1 cellular context compared by ENCODE assay signal in genomic region chr12:50112456-50113218, GRCh38.
TF ChIP-seq lines count a peak whose summit lies in the region.

No MANE protein-coding gene starts in this region.

TF ChIP-seq in HepG2, 621 proteins besides CTCF, POLR2A, EP300 and RAD21 (continues in another document):
- TF ChIP-seq BRF2 (CRISPR knock-in tag; IDR thresholded peaks at IDR 0.05) (0 out of 2 replicates have a peak, but pooled peaks have one; percentile 8), KMT2B (CRISPR knock-in tag; IDR thresholded peaks at IDR 0.05) (0 out of 2 replicates have a peak, but pooled peaks have one; percentile 5), IRX3 (CRISPR knock-in tag; IDR thresholded peaks at IDR 0.05; ENCODE audit: borderline replicate concordance, low read depth) (no peak), UBTF (CRISPR knock-in tag; IDR thresholded peaks at IDR 0.05) (peak; percentile 77), STAG1 (CRISPR knock-in tag; IDR thresholded peaks at IDR 0.05) (peak; percentile 33), KDM2A (CRISPR knock-in tag; IDR thresholded peaks at IDR 0.05; ENCODE audit: borderline replicate concordance, low read depth) (no peak), ZNF839 (CRISPR knock-in tag; IDR thresholded peaks at IDR 0.05; ENCODE audit: borderline replicate concordance) (0 out of 2 replicates have a peak, but pooled peaks have one; percentile 2), HES4 (CRISPR knock-in tag; IDR thresholded peaks at IDR 0.05; ENCODE audit: borderline replicate concordance) (0 out of 2 replicates have a peak, but pooled peaks have one; percentile 68), ZNF251 (CRISPR knock-in tag; IDR thresholded peaks at IDR 0.05) (0 out of 2 replicates have a peak, but pooled peaks have one; percentile 41), ZNF12 (CRISPR knock-in tag; IDR thresholded peaks at IDR 0.05) (0 out of 2 replicates have a peak, but pooled peaks have one; percentile 9), ZFYVE20 (CRISPR knock-in tag; IDR thresholded peaks at IDR 0.05; ENCODE audit: borderline replicate concordance, low read depth) (0 out of 2 replicates have a peak, but pooled peaks have one; percentile 3), ZSCAN25 (CRISPR knock-in tag; IDR thresholded peaks at IDR 0.05) (0 out of 2 replicates have a peak, but pooled peaks have one; percentile 49), ZNF556 (CRISPR knock-in tag; IDR thresholded peaks at IDR 0.05; ENCODE audit: borderline replicate concordance) (0 out of 2 replicates have a peak, but pooled peaks have one; percentile 43), SRF (IDR thresholded peaks at IDR 0.05; ENCODE audit: low read depth, low read length) (no peak), HNF4A (CRISPR knock-in tag; IDR thresholded peaks at IDR 0.05) (0 out of 2 replicates have a peak, but pooled peaks have one; percentile 20), FOXO1 (CRISPR knock-in tag; IDR thresholded peaks at IDR 0.05) (no peak), IKZF4 (CRISPR knock-in tag; IDR thresholded peaks at IDR 0.05; ENCODE audit: borderline replicate concordance, low read depth, not compliant biosample characterization) (peak; percentile 5), ZNF800 (CRISPR knock-in tag; IDR thresholded peaks at IDR 0.05) (0 out of 2 replicates have a peak, but pooled peaks have one; percentile 54), ZNF20 (CRISPR knock-in tag; IDR thresholded peaks at IDR 0.05) (0 out of 2 replicates have a peak, but pooled peaks have one; percentile 24), ZNF34 (CRISPR knock-in tag; IDR thresholded peaks at IDR 0.05; ENCODE audit: borderline replicate concordance) (0 out of 2 replicates have a peak, but pooled peaks have one; percentile 74), ARID2 (CRISPR knock-in tag; IDR thresholded peaks at IDR 0.05; ENCODE audit: borderline replicate concordance) (0 out of 2 replicates have a peak, but pooled peaks have one; percentile 68), KAT7 (CRISPR knock-in tag; IDR thresholded peaks at IDR 0.05; ENCODE audit: borderline replicate concordance) (peak; percentile 61; the same call in 1 of the 2 replicates), ZNF501 (CRISPR knock-in tag; IDR thresholded peaks at IDR 0.05) (peak; percentile 56; the same call in 1 of the 2 replicates), ZNF704 (CRISPR knock-in tag; IDR thresholded peaks at IDR 0.05; ENCODE audit: borderline replicate concordance) (peak; percentile 78; the same call in 1 of the 2 replicates), NR0B2 (CRISPR knock-in tag; IDR thresholded peaks at IDR 0.05) (0 out of 2 replicates have a peak, but pooled peaks have one; percentile 19), ZKSCAN5 (CRISPR knock-in tag; IDR thresholded peaks at IDR 0.05) (0 out of 2 replicates have a peak, but pooled peaks have one; percentile 3), ZNF263 (CRISPR knock-in tag; IDR thresholded peaks at IDR 0.05) (no peak), ZNF724P (CRISPR knock-in tag; IDR thresholded peaks at IDR 0.05; ENCODE audit: borderline replicate concordance) (no peak; the same call in 1 of the 2 replicates), HDAC1 (CRISPR knock-in tag; IDR thresholded peaks at IDR 0.05) (peak; percentile 75; the same call in 1 of the 2 replicates), PHF20 (CRISPR knock-in tag; IDR thresholded peaks at IDR 0.05) (peak; percentile 66; the same call in 1 of the 2 replicates), ISL2 (CRISPR knock-in tag; IDR thresholded peaks at IDR 0.05) (0 out of 2 replicates have a peak, but pooled peaks have one; percentile 39), MYC (CRISPR knock-in tag; IDR thresholded peaks at IDR 0.05; ENCODE audit: borderline replicate concordance) (0 out of 2 replicates have a peak, but pooled peaks have one; percentile 35), ZNF264 (CRISPR knock-in tag; IDR thresholded peaks at IDR 0.05) (0 out of 2 replicates have a peak, but pooled peaks have one; percentile 1), XBP1 (CRISPR knock-in tag; IDR thresholded peaks at IDR 0.05) (0 out of 2 replicates have a peak, but pooled peaks have one; percentile 64), ZNF235 (CRISPR knock-in tag; IDR thresholded peaks at IDR 0.05; ENCODE audit: borderline replicate concordance) (no peak), TMF1 (CRISPR knock-in tag; IDR thresholded peaks at IDR 0.05; ENCODE audit: low read depth) (peak; percentile 18; the same call in 1 of the 2 replicates), TRIM24 (CRISPR knock-in tag; IDR thresholded peaks at IDR 0.05) (no peak)
- TF ChIP-seq, protein P1, sequence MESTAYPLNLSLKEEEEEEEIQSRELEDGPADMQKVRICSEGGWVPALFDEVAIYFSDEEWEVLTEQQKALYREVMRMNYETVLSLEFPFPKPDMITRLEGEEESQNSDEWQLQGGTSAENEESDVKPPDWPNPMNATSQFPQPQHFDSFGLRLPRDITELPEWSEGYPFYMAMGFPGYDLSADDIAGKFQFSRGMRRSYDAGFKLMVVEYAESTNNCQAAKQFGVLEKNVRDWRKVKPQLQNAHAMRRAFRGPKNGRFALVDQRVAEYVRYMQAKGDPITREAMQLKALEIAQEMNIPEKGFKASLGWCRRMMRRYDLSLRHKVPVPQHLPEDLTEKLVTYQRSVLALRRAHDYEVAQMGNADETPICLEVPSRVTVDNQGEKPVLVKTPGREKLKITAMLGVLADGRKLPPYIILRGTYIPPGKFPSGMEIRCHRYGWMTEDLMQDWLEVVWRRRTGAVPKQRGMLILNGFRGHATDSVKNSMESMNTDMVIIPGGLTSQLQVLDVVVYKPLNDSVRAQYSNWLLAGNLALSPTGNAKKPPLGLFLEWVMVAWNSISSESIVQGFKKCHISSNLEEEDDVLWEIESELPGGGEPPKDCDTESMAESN (CRISPR knock-in tag; conservative IDR thresholded peaks at IDR 0.05): peak; percentile 1; the same call in 1 of the 2 replicates
- TF ChIP-seq, protein P2, sequence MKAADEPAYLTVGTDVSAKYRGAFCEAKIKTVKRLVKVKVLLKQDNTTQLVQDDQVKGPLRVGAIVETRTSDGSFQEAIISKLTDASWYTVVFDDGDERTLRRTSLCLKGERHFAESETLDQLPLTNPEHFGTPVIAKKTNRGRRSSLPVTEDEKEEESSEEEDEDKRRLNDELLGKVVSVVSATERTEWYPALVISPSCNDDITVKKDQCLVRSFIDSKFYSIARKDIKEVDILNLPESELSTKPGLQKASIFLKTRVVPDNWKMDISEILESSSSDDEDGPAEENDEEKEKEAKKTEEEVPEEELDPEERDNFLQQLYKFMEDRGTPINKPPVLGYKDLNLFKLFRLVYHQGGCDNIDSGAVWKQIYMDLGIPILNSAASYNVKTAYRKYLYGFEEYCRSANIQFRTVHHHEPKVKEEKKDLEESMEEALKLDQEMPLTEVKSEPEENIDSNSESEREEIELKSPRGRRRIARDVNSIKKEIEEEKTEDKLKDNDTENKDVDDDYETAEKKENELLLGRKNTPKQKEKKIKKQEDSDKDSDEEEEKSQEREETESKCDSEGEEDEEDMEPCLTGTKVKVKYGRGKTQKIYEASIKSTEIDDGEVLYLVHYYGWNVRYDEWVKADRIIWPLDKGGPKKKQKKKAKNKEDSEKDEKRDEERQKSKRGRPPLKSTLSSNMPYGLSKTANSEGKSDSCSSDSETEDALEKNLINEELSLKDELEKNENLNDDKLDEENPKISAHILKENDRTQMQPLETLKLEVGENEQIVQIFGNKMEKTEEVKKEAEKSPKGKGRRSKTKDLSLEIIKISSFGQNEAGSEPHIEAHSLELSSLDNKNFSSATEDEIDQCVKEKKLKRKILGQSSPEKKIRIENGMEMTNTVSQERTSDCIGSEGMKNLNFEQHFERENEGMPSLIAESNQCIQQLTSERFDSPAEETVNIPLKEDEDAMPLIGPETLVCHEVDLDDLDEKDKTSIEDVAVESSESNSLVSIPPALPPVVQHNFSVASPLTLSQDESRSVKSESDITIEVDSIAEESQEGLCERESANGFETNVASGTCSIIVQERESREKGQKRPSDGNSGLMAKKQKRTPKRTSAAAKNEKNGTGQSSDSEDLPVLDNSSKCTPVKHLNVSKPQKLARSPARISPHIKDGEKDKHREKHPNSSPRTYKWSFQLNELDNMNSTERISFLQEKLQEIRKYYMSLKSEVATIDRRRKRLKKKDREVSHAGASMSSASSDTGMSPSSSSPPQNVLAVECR (CRISPR knock-in tag; IDR thresholded peaks at IDR 0.05; ENCODE audit: borderline replicate concordance): peak; percentile 81
- TF ChIP-seq, protein P3, sequence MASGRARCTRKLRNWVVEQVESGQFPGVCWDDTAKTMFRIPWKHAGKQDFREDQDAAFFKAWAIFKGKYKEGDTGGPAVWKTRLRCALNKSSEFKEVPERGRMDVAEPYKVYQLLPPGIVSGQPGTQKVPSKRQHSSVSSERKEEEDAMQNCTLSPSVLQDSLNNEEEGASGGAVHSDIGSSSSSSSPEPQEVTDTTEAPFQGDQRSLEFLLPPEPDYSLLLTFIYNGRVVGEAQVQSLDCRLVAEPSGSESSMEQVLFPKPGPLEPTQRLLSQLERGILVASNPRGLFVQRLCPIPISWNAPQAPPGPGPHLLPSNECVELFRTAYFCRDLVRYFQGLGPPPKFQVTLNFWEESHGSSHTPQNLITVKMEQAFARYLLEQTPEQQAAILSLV (CRISPR knock-in tag; IDR thresholded peaks at IDR 0.05; ENCODE audit: borderline replicate concordance): peak; percentile 79; the same call in 1 of the 2 replicates
- TF ChIP-seq, protein P4, sequence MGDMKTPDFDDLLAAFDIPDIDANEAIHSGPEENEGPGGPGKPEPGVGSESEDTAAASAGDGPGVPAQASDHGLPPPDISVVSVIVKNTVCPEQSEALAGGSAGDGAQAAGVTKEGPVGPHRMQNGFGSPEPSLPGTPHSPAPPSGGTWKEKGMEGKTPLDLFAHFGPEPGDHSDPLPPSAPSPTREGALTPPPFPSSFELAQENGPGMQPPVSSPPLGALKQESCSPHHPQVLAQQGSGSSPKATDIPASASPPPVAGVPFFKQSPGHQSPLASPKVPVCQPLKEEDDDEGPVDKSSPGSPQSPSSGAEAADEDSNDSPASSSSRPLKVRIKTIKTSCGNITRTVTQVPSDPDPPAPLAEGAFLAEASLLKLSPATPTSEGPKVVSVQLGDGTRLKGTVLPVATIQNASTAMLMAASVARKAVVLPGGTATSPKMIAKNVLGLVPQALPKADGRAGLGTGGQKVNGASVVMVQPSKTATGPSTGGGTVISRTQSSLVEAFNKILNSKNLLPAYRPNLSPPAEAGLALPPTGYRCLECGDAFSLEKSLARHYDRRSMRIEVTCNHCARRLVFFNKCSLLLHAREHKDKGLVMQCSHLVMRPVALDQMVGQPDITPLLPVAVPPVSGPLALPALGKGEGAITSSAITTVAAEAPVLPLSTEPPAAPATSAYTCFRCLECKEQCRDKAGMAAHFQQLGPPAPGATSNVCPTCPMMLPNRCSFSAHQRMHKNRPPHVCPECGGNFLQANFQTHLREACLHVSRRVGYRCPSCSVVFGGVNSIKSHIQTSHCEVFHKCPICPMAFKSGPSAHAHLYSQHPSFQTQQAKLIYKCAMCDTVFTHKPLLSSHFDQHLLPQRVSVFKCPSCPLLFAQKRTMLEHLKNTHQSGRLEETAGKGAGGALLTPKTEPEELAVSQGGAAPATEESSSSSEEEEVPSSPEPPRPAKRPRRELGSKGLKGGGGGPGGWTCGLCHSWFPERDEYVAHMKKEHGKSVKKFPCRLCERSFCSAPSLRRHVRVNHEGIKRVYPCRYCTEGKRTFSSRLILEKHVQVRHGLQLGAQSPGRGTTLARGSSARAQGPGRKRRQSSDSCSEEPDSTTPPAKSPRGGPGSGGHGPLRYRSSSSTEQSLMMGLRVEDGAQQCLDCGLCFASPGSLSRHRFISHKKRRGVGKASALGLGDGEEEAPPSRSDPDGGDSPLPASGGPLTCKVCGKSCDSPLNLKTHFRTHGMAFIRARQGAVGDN (CRISPR knock-in tag; IDR thresholded peaks at IDR 0.05): peak; percentile 70
